Comparison of ENCODE assay signal across 13 cellular contexts in the genomic region with DNA sequence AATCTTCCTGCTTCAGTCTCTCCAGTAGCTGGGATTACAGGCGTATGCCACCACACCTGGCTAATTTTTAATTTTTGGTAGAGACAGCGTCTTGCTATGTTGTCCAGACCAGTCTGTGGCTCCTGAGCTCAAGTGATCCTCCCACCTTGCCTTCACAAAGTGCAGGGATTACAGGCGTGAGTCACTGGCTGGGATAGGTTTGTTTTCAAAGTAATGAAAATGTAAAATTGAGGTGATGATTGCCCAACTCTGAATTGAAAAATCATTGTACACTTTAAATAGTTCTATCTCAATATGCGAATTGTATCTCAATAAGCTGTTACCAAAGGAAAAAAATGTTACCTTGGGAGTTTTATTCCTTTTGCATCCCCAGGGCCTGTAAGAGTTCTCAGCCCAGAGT. TPM values are rescaled to one million over a fixed set of nuclear protein-coding genes. Genes with fewer than 3 reads are reported as not detected.
DNase-seq lines count a peak whose midpoint lies in the region; ATAC-seq, FAIRE-seq and TF ChIP-seq lines count a peak whose summit lies in the region.
"Had no signal": no experiment of that assay in that cellular context is flagged by ENCODE, and none has a peak within 500 bp of the region (broad histone marks: within the 10 kb centered on the region; RNA-seq: fewer than 3 reads in every experiment).

No MANE protein-coding gene starts in this region.

- TF ChIP-seq POLR2A in K562 (conservative IDR thresholded peaks at IDR 0.05): no peak

- POLR2A ChIA-PET in CD4-positive, alpha-beta T cell (lab: Charles Lee): interaction anchor here (1.2 kb wide), 1 partner anchor 25 kb away, joined by 4 read pairs; a partner anchor contains a TSS
- POLR2A ChIA-PET in K562 (lab: Yijun Ruan, JAX): interaction anchor here (1.4 kb wide), 1 partner anchor 13 kb away, joined by 3 read pairs; no protein-coding TSS in a partner anchor

- 89% methylated on average over 4 of the region's 4 CpGs for WGBS in K562 (ENCODE audit: insufficient coverage, low coverage, missing lambda C conversion rate)

- no peak overlapping the region for H3K27ac ChIP-seq in CD4-positive, alpha-beta T cell (ENCODE audit: low read depth, low read length)
- no peak overlapping the region for H3K27ac ChIP-seq in K562 (ENCODE audit: extremely low read depth, low read depth, low read length)
- H3K27ac ChIP-seq: ovary had no signal

- TF ChIP-seq RAD21 in K562 (CRISPR knock-in tag; conservative IDR thresholded peaks at IDR 0.05 in 1 of 2, IDR thresholded peaks at IDR 0.05 in 1 of 2): no peak

- H3K4me3 Mint-ChIP-seq in CD4-positive, alpha-beta T cell: peak overlapping the region; percentile 93
- H3K4me3 Mint-ChIP-seq in HFFc6 (peak overlapping the region; percentile 65; the same call in 1 of the 2 replicates), naive B cell (peak overlapping the region; percentile 65 to 92 (median 76))

- peaks cover 36% of the 10 kb centered on the region for H3K79me2 ChIP-seq in K562 (ENCODE audit: control insufficient read depth, insufficient read depth, low read length)

- peaks cover 12% of the 10 kb centered on the region; the same call in 1 of the 2 replicates for H4K20me1 ChIP-seq in K562 (replicated peaks; ENCODE audit: control insufficient read depth, insufficient read depth, low read length)

- no peaks in the 10 kb centered on the region for H3K9me1 ChIP-seq in K562 (ENCODE audit: control insufficient read depth, insufficient read depth, low read length)

- in situ Hi-C loops in K562 (cut with MboI): no loop called here

- no peaks in the 10 kb centered on the region for H3K27me3 Mint-ChIP-seq in CD4-positive, alpha-beta T cell
- H3K27me3 Mint-ChIP-seq in HFFc6 (ENCODE audit: insufficient read depth): no peaks in the 10 kb centered on the region
- H3K27me3 Mint-ChIP-seq in naive B cell: no peaks in the 10 kb centered on the region

- peaks cover 28% of the 10 kb centered on the region for H3K36me3 ChIP-seq in K562 (ENCODE audit: control insufficient read depth, insufficient read depth, low read length)
- H3K36me3 ChIP-seq: ovary had no signal

- H3K4me1 ChIP-seq in K562 (replicated peaks in 1 of 2; ENCODE audit: control insufficient read depth in 2 of 2, insufficient read depth in 2 of 2, low read length in 2 of 2): peaks cover 20 to 33% of the 10 kb centered on the region in 2 experiments

- DNase-seq in CD4-positive, alpha-beta T cell: no peak
- DNase-seq in HFFc6 (no peak), K562 (ENCODE audit: extremely low read depth in 1 of 4, low spot score in 3 of 4) (no peak), naive B cell (no peak), NCI-H524 treated with DMSO at 0.1 percent for 48 hours (lab: John Stamatoyannopoulos, UW) (no peak)
- DNase-seq in stimulated activated CD8-positive, alpha-beta memory T cell treated with anti-CD3 and anti-CD28 coated beads, Interleukin-4, amount 100 ng/mL, for 48 hours: no peak
- DNase-seq in stimulated activated naive CD4-positive, alpha-beta T cell (lab: John Stamatoyannopoulos, UW): no peak
- no peak for DNase-seq in stimulated activated CD4-positive, alpha-beta T cell treated with anti-CD3 and anti-CD28 coated beads, Interleukin-15, amount 100 ng/mL, for 24 hours
- DNase-seq: NCI-H1092 treated with DMSO at 0.1 percent for 48 hours; NCI-H526; ovary; stimulated activated CD4-positive, alpha-beta T cell treated with anti-CD3 and anti-CD28 coated beads, Interleukin-4, amount 100 ng/mL, for 4 hours; testis had no signal

- H3K4me1 Mint-ChIP-seq in CD4-positive, alpha-beta T cell (ENCODE audit: low read depth): peaks cover 34% of the 10 kb centered on the region
- peaks cover 34% of the 10 kb centered on the region for H3K4me1 Mint-ChIP-seq in HFFc6 (ENCODE audit: low read depth)
- H3K4me1 Mint-ChIP-seq in naive B cell: peaks cover 24 to 31% (median 27%) of the 10 kb centered on the region in 3 donors

- H3K36me3 Mint-ChIP-seq in CD4-positive, alpha-beta T cell (ENCODE audit: low read depth): peaks cover 30% of the 10 kb centered on the region
- peaks cover 12% of the 10 kb centered on the region for H3K36me3 Mint-ChIP-seq in HFFc6 (ENCODE audit: low read depth)
- H3K36me3 Mint-ChIP-seq in naive B cell: peaks cover 0 to under 1% of the 10 kb centered on the region in 2 donors

- TF ChIP-seq EP300 in K562 (IDR thresholded peaks at IDR 0.05; ENCODE audit: low read length): no peak

- no peaks in the 10 kb centered on the region for H3K9me3 Mint-ChIP-seq in CD4-positive, alpha-beta T cell
- H3K9me3 Mint-ChIP-seq in HFFc6: no peaks in the 10 kb centered on the region
- no peaks in the 10 kb centered on the region for H3K9me3 Mint-ChIP-seq in naive B cell

- no peak overlapping the region for H3K9ac ChIP-seq in K562 (ENCODE audit: insufficient read depth in 1 of 2, low read depth in 2 of 2, low read length in 2 of 2)

- H3K4me3 ChIP-seq in K562: no peak overlapping the region

- H3K27me3 ChIP-seq in CD4-positive, alpha-beta T cell (ENCODE audit: control insufficient read depth, insufficient read depth, low read length): no peaks in the 10 kb centered on the region
- no peaks in the 10 kb centered on the region for H3K27me3 ChIP-seq in K562 (ENCODE audit: control insufficient read depth in 2 of 2, insufficient read depth in 2 of 2, low read length in 2 of 2)
- H3K27me3 ChIP-seq: ovary, testis had no signal

- CTCF ChIA-PET in CD4-positive, alpha-beta T cell (lab: Charles Lee): interaction anchor here (0.5 kb wide), 1 partner anchor 67 kb away, joined by 5 read pairs; no protein-coding TSS in a partner anchor
- CTCF ChIA-PET in K562 (lab: Yijun Ruan, JAX; ENCODE audit: low intra/inter-chr PET ratio): no interaction called here

- H3K27ac Mint-ChIP-seq in CD4-positive, alpha-beta T cell: peak overlapping the region; percentile 89
- H3K27ac Mint-ChIP-seq in HFFc6: no peak overlapping the region
- H3K27ac Mint-ChIP-seq in naive B cell: peak overlapping the region in 4 of 6 donors; percentile 50 to 88 (median 78)

- no peak overlapping the region for H2AFZ ChIP-seq in K562 (ENCODE audit: low read depth, low read length)

- ATAC-seq in CD4-positive, alpha-beta T cell (ENCODE audit: poor library complexity): no peak
- no peak for ATAC-seq in K562
- no peak for ATAC-seq in naive B cell (ENCODE audit: low read depth in 2 of 2)

- no peaks in the 10 kb centered on the region for H3K9me3 ChIP-seq in CD4-positive, alpha-beta T cell (ENCODE audit: control insufficient read depth, low read length)
- no peaks in the 10 kb centered on the region for H3K9me3 ChIP-seq in K562 (replicated peaks; ENCODE audit: control insufficient read depth, insufficient read depth, low read depth, low read length)
- H3K9me3 ChIP-seq: ovary, testis had no signal

- no peak overlapping the region for H3K4me2 ChIP-seq in K562 (ENCODE audit: insufficient read depth, low read length)

- FAIRE-seq in K562 (lab: Jason Lieb, UNC): peak; percentile 56

- BruUV-seq in K562 (replicated peaks; lab: Mats Ljungman, UMichigan): no TSS peak

- intact Hi-C loops in CD4-positive, alpha-beta T cell (cut with DNase I, micrococcal nuclease): loop anchor here in 1 of 2 experiments (1.0 to 10.0 kb wide), 3 partner anchors 26 to 278 kb away; a partner anchor contains a TSS
- intact Hi-C loops in K562 (cut with micrococcal nuclease): loop anchor here (5.0 kb wide), 1 partner anchor 94 kb away; no protein-coding TSS in a partner anchor

- TF ChIP-seq CTCF in CD4-positive, alpha-beta T cell (IDR thresholded peaks at IDR 0.05): no peak
- no peak for TF ChIP-seq CTCF in HFFc6 (IDR thresholded peaks at IDR 0.05)
- no peak for TF ChIP-seq CTCF in K562 (IDR thresholded peaks at IDR 0.05 in 2 of 3, conservative IDR thresholded peaks at IDR 0.05 in 1 of 3; ENCODE audit: insufficient read depth in 2 of 3, low read depth in 1 of 3, low read length in 3 of 3)

RNA-seq across cellular contexts. Expression of a gene that starts 1.2 kb away (rescaled TPM):
- total RNA-seq in CD4-positive, alpha-beta T cell: 10 to 100 TPM; 79.2 to 83.8 TPM
- 100 to 1,000 TPM; 104 to 117 (median 112) TPM for total RNA-seq in HFFc6 (2021; fragmentation: NEBNext Ultra II Directional; extraction: Animal tissue kit (Norgen Biotek cat#: 25700))
- 260 and 308 TPM in 2 replicates for total RNA-seq in K562 (2011; cell fraction: chromatin; rRNA removed; ENCODE audit: low replicate concordance)
- total RNA-seq in K562 (2011; cell fraction: nucleolus; rRNA removed): 392 and 441 TPM in 2 replicates
- total RNA-seq in K562 (2011; cell fraction: nucleoplasm; rRNA removed): 458 and 539 TPM in 2 replicates
- total RNA-seq in K562 (2014; rRNA removed) (99.9 and 121 TPM in 2 replicates), K562 (2014; rRNA removed; fragmentation: Illumina TruSeq; extraction: Trizol) (70.4 and 72.1 TPM in 2 replicates), K562 (2015; rRNA removed; fragmentation: Illumina TruSeq; extraction: Trizol) (57.0 and 61.0 TPM in 2 replicates), K562 (2021) (102 and 113 TPM in 2 replicates)
- polyA plus RNA-seq in K562 (2011; rRNA removed) (58.4 and 62.2 TPM in 2 replicates), K562 (2014; fragmentation: Illumina TruSeq; extraction: Trizol) (50.6 and 51.7 TPM in 2 replicates), K562 (2014; fragmentation: Nextera tagmentation; extraction: Ambion mirVana) (10 to 100 TPM; 15.6 to 27.3 TPM), K562 (2014; rRNA removed) (43.8 and 50.9 TPM in 2 replicates), naive B cell (ENCODE audit: low read depth in 6 of 6) (100 to 1,000 TPM in 3 of 6 donors, 10 to 100 TPM in 3; 54.4 to 290 (median 98.6) TPM)
- 72.0 and 91.3 TPM in 2 replicates for polyA plus RNA-seq in K562 (2011; cell fraction: cytosol; rRNA removed)
- 67.5 and 105 TPM in 2 replicates for polyA plus RNA-seq in K562 (2011; cell fraction: nucleus; rRNA removed)
- polyA plus RNA-seq in K562 (2012): 70.1 and 113 TPM in 2 replicates
- polyA minus RNA-seq in K562 (2011; rRNA and poly(A)+ RNA removed): 122 and 186 TPM in 2 replicates
- 163 and 192 TPM in 2 replicates for polyA minus RNA-seq in K562 (2011; cell fraction: cytosol; rRNA and poly(A)+ RNA removed)
- 84.7 and 112 TPM in 2 replicates for polyA minus RNA-seq in K562 (2011; cell fraction: nucleus; rRNA and poly(A)+ RNA removed)

RNA-seq across cellular contexts. Expression of a gene that starts 24.5 kb away (rescaled TPM):
- 10 to 100 TPM; 89.6 to 96.6 TPM for total RNA-seq in CD4-positive, alpha-beta T cell
- 100 to 1,000 TPM; 114 to 150 (median 138) TPM for total RNA-seq in HFFc6 (2021; fragmentation: NEBNext Ultra II Directional; extraction: Animal tissue kit (Norgen Biotek cat#: 25700))
- total RNA-seq in K562 (2011; cell fraction: chromatin; rRNA removed; ENCODE audit: low replicate concordance): 51.6 and 102 TPM in 2 replicates
- 53.4 and 64.7 TPM in 2 replicates for total RNA-seq in K562 (2011; cell fraction: nucleolus; rRNA removed)
- 48.0 and 83.7 TPM in 2 replicates for total RNA-seq in K562 (2011; cell fraction: nucleoplasm; rRNA removed)
- 72.5 and 172 TPM in 2 replicates for total RNA-seq in K562 (2014; rRNA removed)
- total RNA-seq in K562 (2014; rRNA removed; fragmentation: Illumina TruSeq; extraction: Trizol): 123 and 159 TPM in 2 replicates
- 102 and 112 TPM in 2 replicates for total RNA-seq in K562 (2015; rRNA removed; fragmentation: Illumina TruSeq; extraction: Trizol)
- total RNA-seq in K562 (2021): 200 and 218 TPM in 2 replicates
- 142 and 160 TPM in 2 replicates for polyA plus RNA-seq in K562 (2011; rRNA removed)
- 73.9 and 107 TPM in 2 replicates for polyA plus RNA-seq in K562 (2011; cell fraction: cytosol; rRNA removed)
- polyA plus RNA-seq in K562 (2011; cell fraction: nucleus; rRNA removed): 128 and 152 TPM in 2 replicates
- polyA plus RNA-seq in K562 (2012): 139 and 178 TPM in 2 replicates
- polyA plus RNA-seq in K562 (2014; fragmentation: Illumina TruSeq; extraction: Trizol): 121 and 146 TPM in 2 replicates
- polyA plus RNA-seq in K562 (2014; fragmentation: Nextera tagmentation; extraction: Ambion mirVana): 100 to 1,000 TPM; 109 to 135 TPM
- 62.4 and 69.4 TPM in 2 replicates for polyA plus RNA-seq in K562 (2014; rRNA removed)
- polyA minus RNA-seq in K562 (2011; rRNA and poly(A)+ RNA removed): 166 and 195 TPM in 2 replicates
- polyA minus RNA-seq in K562 (2011; cell fraction: cytosol; rRNA and poly(A)+ RNA removed): 80.8 and 83.8 TPM in 2 replicates
- polyA minus RNA-seq in K562 (2011; cell fraction: nucleus; rRNA and poly(A)+ RNA removed): 64.9 and 78.0 TPM in 2 replicates
- 10 to 100 TPM; 61.6 to 83.9 (median 71.4) TPM for polyA plus RNA-seq in naive B cell (ENCODE audit: low read depth in 6 of 6)

RNA-seq across cellular contexts. Expression of a gene that starts 24.8 kb away (rescaled TPM):
- total RNA-seq in CD4-positive, alpha-beta T cell: 10 to 100 TPM; 14.6 to 14.8 TPM
- 10 to 100 TPM; 62.8 to 77.0 (median 74.3) TPM for total RNA-seq in HFFc6 (2021; fragmentation: NEBNext Ultra II Directional; extraction: Animal tissue kit (Norgen Biotek cat#: 25700))
- 58.2 and 95.4 TPM in 2 replicates for total RNA-seq in K562 (2011; cell fraction: chromatin; rRNA removed; ENCODE audit: low replicate concordance)
- 32.0 and 35.3 TPM in 2 replicates for total RNA-seq in K562 (2011; cell fraction: nucleolus; rRNA removed)
- 73.5 and 93.4 TPM in 2 replicates for total RNA-seq in K562 (2011; cell fraction: nucleoplasm; rRNA removed)
- total RNA-seq in K562 (2014; rRNA removed) (107 and 123 TPM in 2 replicates), K562 (2014; rRNA removed; fragmentation: Illumina TruSeq; extraction: Trizol) (81.7 and 85.8 TPM in 2 replicates), K562 (2015; rRNA removed; fragmentation: Illumina TruSeq; extraction: Trizol) (56.4 and 62.3 TPM in 2 replicates), K562 (2021) (69.5 and 71.1 TPM in 2 replicates)
- polyA plus RNA-seq in K562 (2011; rRNA removed) (66.3 and 73.1 TPM in 2 replicates), K562 (2014; fragmentation: Illumina TruSeq; extraction: Trizol) (88.9 and 90.0 TPM in 2 replicates), K562 (2014; fragmentation: Nextera tagmentation; extraction: Ambion mirVana) (100 to 1,000 TPM in 1 of 2 experiments, 10 to 100 TPM in 1; 60.4 to 134 TPM), K562 (2014; rRNA removed) (88.4 and 101 TPM in 2 replicates), naive B cell (ENCODE audit: low read depth in 6 of 6) (10 to 100 TPM; 48.7 to 84.1 (median 69.7) TPM)
- 20.5 and 41.8 TPM in 2 replicates for polyA plus RNA-seq in K562 (2011; cell fraction: cytosol; rRNA removed)
- 28.3 and 43.0 TPM in 2 replicates for polyA plus RNA-seq in K562 (2011; cell fraction: nucleus; rRNA removed)
- 73.2 and 85.8 TPM in 2 replicates for polyA plus RNA-seq in K562 (2012)
- 83.7 and 89.0 TPM in 2 replicates for polyA minus RNA-seq in K562 (2011; rRNA and poly(A)+ RNA removed)
- polyA minus RNA-seq in K562 (2011; cell fraction: cytosol; rRNA and poly(A)+ RNA removed): 36.7 and 51.5 TPM in 2 replicates
- 30.0 and 42.9 TPM in 2 replicates for polyA minus RNA-seq in K562 (2011; cell fraction: nucleus; rRNA and poly(A)+ RNA removed)
